13 cellular contexts compared by ENCODE assay signal in the genomic region with DNA sequence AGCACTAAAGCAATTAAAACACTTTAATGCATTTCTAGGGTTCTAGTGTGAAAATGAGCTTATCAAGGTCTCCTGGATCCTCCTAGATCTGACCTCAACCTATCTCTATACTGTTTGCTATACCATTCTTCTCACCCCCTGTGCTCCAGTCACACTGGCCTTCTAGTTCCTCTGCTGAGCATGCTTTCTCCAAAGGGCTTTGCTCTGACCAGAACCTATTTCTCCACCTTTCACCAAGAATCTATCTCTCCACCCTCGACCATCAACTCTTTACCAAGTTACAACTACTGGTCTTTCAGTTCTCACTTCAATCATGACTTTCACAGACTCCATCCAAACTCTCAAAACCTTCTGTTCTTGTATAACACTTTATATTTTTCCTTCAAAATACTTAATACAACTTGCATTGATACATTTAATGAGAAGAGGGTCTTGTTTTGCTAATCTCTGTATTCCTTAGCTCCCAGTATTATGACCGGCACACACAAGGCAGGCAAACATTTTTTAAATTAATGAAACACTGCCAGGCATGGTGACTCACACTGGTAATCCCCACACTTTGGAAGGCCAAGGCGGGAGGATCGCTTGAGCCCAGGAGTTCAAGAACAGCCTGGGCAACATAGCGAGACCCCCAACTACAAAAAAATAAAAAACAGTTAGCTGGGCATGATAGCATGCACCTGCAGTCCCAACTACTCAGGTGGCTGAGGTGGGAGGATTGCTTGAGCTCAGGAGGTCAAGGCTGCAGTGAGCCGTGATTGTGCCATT. TPM values are rescaled to one million over a fixed set of nuclear protein-coding genes. Genes with fewer than 3 reads are reported as not detected.
DNase-seq lines count a peak whose midpoint lies in the region; ATAC-seq, FAIRE-seq and TF ChIP-seq lines count a peak whose summit lies in the region.
"Had no signal": no experiment of that assay in that cellular context is flagged by ENCODE, and none has a peak within 500 bp of the region (broad histone marks: within the 10 kb centered on the region; RNA-seq: fewer than 3 reads in every experiment).

No MANE protein-coding gene starts in this region.

- H2BK120ac ChIP-seq in IMR-90 (ENCODE audit: low read depth, low read length) = no peak overlapping the region

- H3K27me3 Mint-ChIP-seq in neural progenitor cell (ENCODE audit: insufficient read depth, low read depth) = no peaks in the 10 kb centered on the region
- H3K27me3 Mint-ChIP-seq: IgD-negative memory B cell had no signal

- H2AK5ac ChIP-seq in IMR-90 (ENCODE audit: low read depth, low read length) = no peak overlapping the region

- no peak overlapping the region for H2BK20ac ChIP-seq in IMR-90 (ENCODE audit: low read depth, low read length)

- no peak overlapping the region for H3K4me2 ChIP-seq in IMR-90 (ENCODE audit: low read depth, low read length)
- no peak overlapping the region for H3K4me2 ChIP-seq in neural progenitor cell

- TF ChIP-seq POLR2A in GM12891 (IDR thresholded peaks at IDR 0.05; ENCODE audit: low read depth, low read length) (no peak), IMR-90 (IDR thresholded peaks at IDR 0.05; ENCODE audit: low read depth, low read length) (no peak)

- H3K9me3 ChIP-seq in IMR-90 (ENCODE audit: control insufficient read depth, insufficient read depth, low read length) = no peaks in the 10 kb centered on the region
- H3K9me3 ChIP-seq in neural progenitor cell (ENCODE audit: low read depth) = no peaks in the 10 kb centered on the region

- H3K36me3 ChIP-seq in IMR-90 (ENCODE audit: control insufficient read depth, insufficient read depth, low read length) = peaks cover 2% of the 10 kb centered on the region; the same call in 1 of the 2 replicates
- no peaks in the 10 kb centered on the region for H3K36me3 ChIP-seq in neural progenitor cell

- H3K9me3 Mint-ChIP-seq in neural progenitor cell = peaks cover 6% of the 10 kb centered on the region
- H3K9me3 Mint-ChIP-seq: IgD-negative memory B cell, neural crest cell had no signal

- no peak overlapping the region for H2BK5ac ChIP-seq in IMR-90 (ENCODE audit: low read depth, low read length, poor library complexity, severe bottlenecking)

- no peak overlapping the region for H4K91ac ChIP-seq in IMR-90 (ENCODE audit: insufficient read depth, low read depth, low read length)

- ATAC-seq in IMR-90 (ENCODE audit: low read depth) (no peak; the same call in 1 of the 2 replicates), GM18907 (IDR thresholded peaks at IDR 0.05; ENCODE audit: unreplicated experiment) (no peak)

- H3K9me1 ChIP-seq in IMR-90 (ENCODE audit: insufficient read depth, low read length) = peaks cover 6% of the 10 kb centered on the region; the same call in 1 of the 2 replicates

- H4K20me1 ChIP-seq in IMR-90 (ENCODE audit: insufficient read depth, low read length) (peaks cover 71% of the 10 kb centered on the region), neural progenitor cell (ENCODE audit: low read depth) (peaks cover 36% of the 10 kb centered on the region)

- no TSS peak for BruUV-seq in IMR-90 (replicated peaks; lab: Mats Ljungman, UMichigan)

- H3K56ac ChIP-seq in IMR-90 (ENCODE audit: extremely low read depth, insufficient read depth, low read length) = no peak overlapping the region

- no peak overlapping the region for H3K4me3 Mint-ChIP-seq in neural progenitor cell
- H3K4me3 Mint-ChIP-seq: neural crest cell had no signal

- CTCF ChIA-PET in IMR-90 (lab: Yijun Ruan, JAX) = no interaction called here

- H2BK15ac ChIP-seq in IMR-90 (ENCODE audit: low read depth, low read length) = no peak overlapping the region

- dilution Hi-C loops in IMR-90 (cut with HindIII; ENCODE audit: low sequenced_read_pairs, unreplicated experiment) = no loop called here

- no peak for TF ChIP-seq RAD21 in IMR-90 (IDR thresholded peaks at IDR 0.05; ENCODE audit: low read length)

- H3K4ac ChIP-seq in IMR-90 (ENCODE audit: low read depth, low read length) = no peak overlapping the region

- intact Hi-C loops in IMR-90 (cut with micrococcal nuclease) = no loop called here

- H3K36me3 Mint-ChIP-seq in neural progenitor cell = peaks cover 16% of the 10 kb centered on the region
- H3K36me3 Mint-ChIP-seq: IgD-negative memory B cell had no signal

- H3K79me2 ChIP-seq in neural progenitor cell (ENCODE audit: low read depth) = peaks cover 99% of the 10 kb centered on the region

- H3K79me1 ChIP-seq in IMR-90 (ENCODE audit: low read depth in 1 of 2, low read length in 2 of 2) = peaks cover 0 to 50% of the 10 kb centered on the region in 2 experiments; a peak in 3 of 4 replicates

- H3K4me1 Mint-ChIP-seq in neural progenitor cell = no peaks in the 10 kb centered on the region

- H2AK9ac ChIP-seq in IMR-90 (replicated peaks; ENCODE audit: low read depth, low read length, poor library complexity) = no peak overlapping the region

- H2AFZ ChIP-seq in IMR-90 (replicated peaks; ENCODE audit: low read length, poor library complexity) (no peak overlapping the region), neural progenitor cell (replicated peaks) (no peak overlapping the region)

- DNase-seq in GM12891 (ENCODE audit: insufficient read length, low spot score) (no peak), IMR-90 (peak; percentile 59), choroid plexus epithelial cell (ENCODE audit: low read depth) (peak; percentile 47), neural progenitor cell (ENCODE audit: low spot score) (no peak), SIG-M5 (lab: John Stamatoyannopoulos, UW) (no peak), NCI-H1048 (lab: John Stamatoyannopoulos, UW) (no peak)
- no peak for DNase-seq in activated CD4-positive, alpha-beta T cell treated with anti-CD3 and anti-CD28 coated beads for 48 hours
- DNase-seq: activated CD4-positive, alpha-beta T cell treated with anti-CD3 and anti-CD28 coated beads, Interleukin-2, amount 50 U/mL, for 4 hours; caudate nucleus; stimulated activated CD4-positive, alpha-beta T cell treated with anti-CD3 and anti-CD28 coated beads, Interleukin-4, amount 100 ng/mL, for 1 hour had no signal

- H3K18ac ChIP-seq in IMR-90 (ENCODE audit: low read depth, low read length) = no peak overlapping the region

- H3K27ac Mint-ChIP-seq in neural progenitor cell = no peak overlapping the region

- POLR2A ChIA-PET in IMR-90 (lab: Charles Lee; ENCODE audit: unreplicated experiment) = no interaction called here

- H3K9ac ChIP-seq in IMR-90 (ENCODE audit: low read depth, low read length) (no peak overlapping the region), neural progenitor cell (no peak overlapping the region)

- no peak overlapping the region; the same call in 1 of the 2 replicates for H3K23ac ChIP-seq in IMR-90 (ENCODE audit: low read depth, low read length)

- no peaks in the 10 kb centered on the region for H3K27me3 ChIP-seq in IMR-90 (ENCODE audit: control insufficient read depth, insufficient read depth, low read length)
- H3K27me3 ChIP-seq in neural progenitor cell = no peaks in the 10 kb centered on the region

- peak; percentile 33 for FAIRE-seq in GM12891 (lab: Jason Lieb, UNC)

- WGBS in IMR-90 (ENCODE audit: extremely low coverage in 2 of 2, insufficient read length in 1 of 2), 2 experiments = 100% methylated on average over 1 of the region's 6 CpGs; no CpG with 5 or more reads in 1 of the 2 experiments

- no peak overlapping the region for H4K8ac ChIP-seq in IMR-90 (ENCODE audit: low read depth in 2 of 2, low read length in 2 of 2)

- H3K4me3 ChIP-seq in IMR-90 (ENCODE audit: insufficient read depth, low read depth, low read length) (no peak overlapping the region), choroid plexus epithelial cell (ENCODE audit: low read depth, low read length) (no peak overlapping the region), neural progenitor cell (no peak overlapping the region)

- no peak overlapping the region for H3K27ac ChIP-seq in IMR-90 (ENCODE audit: insufficient read depth, low read length)
- H3K27ac ChIP-seq in neural progenitor cell = peak overlapping the region; percentile 39

- H4K5ac ChIP-seq in IMR-90 (ENCODE audit: low read depth, low read length) = no peak overlapping the region

- TF ChIP-seq CTCF in IMR-90 (conservative IDR thresholded peaks at IDR 0.05; ENCODE audit: low read depth, low read length) (no peak), choroid plexus epithelial cell (conservative IDR thresholded peaks at IDR 0.05; ENCODE audit: low read depth, low read length) (no peak), neural progenitor cell (IDR thresholded peaks at IDR 0.05) (no peak)

- H3K4me1 ChIP-seq in IMR-90 (ENCODE audit: control insufficient read depth, insufficient read depth, low read length) (peaks cover 3% of the 10 kb centered on the region; the same call in 1 of the 2 replicates), neural progenitor cell (no peaks in the 10 kb centered on the region)

- no peaks in the 10 kb centered on the region for H3F3A ChIP-seq in neural progenitor cell (ENCODE audit: low read depth)

- H3K14ac ChIP-seq in IMR-90 (replicated peaks; ENCODE audit: low read depth, low read length) = peak overlapping the region; percentile 6; the same call in 1 of the 2 replicates

- in situ Hi-C loops in IMR-90 (cut with MboI; ENCODE audit: low sequenced_read_pairs) = no loop called here

TF ChIP-seq in GM12891, 5 proteins besides CTCF, POLR2A, EP300 and RAD21:
- TF ChIP-seq PAX5 (IDR thresholded peaks at IDR 0.05; ENCODE audit: insufficient read depth, low read length, severe bottlenecking) = no peak
- no peak for TF ChIP-seq POU2F2 (IDR thresholded peaks at IDR 0.05; ENCODE audit: low read depth, low read length)
- no peak for TF ChIP-seq SPI1 (IDR thresholded peaks at IDR 0.05; ENCODE audit: low read depth, low read length)
- TF ChIP-seq POLR2AphosphoS5 (IDR thresholded peaks at IDR 0.05; ENCODE audit: low read depth, low read length) = no peak
- TF ChIP-seq TAF1 (IDR thresholded peaks at IDR 0.05; ENCODE audit: low read depth, low read length) = no peak

TF ChIP-seq in IMR-90, 13 proteins besides CTCF, POLR2A, EP300 and RAD21:
- 0 out of 2 replicates have a peak, but pooled peaks have one; percentile 6 for TF ChIP-seq FOS (IDR thresholded peaks at IDR 0.05; ENCODE audit: low read depth, low read length)
- TF ChIP-seq USF2 (IDR thresholded peaks at IDR 0.05; ENCODE audit: low read depth, low read length) = no peak
- no peak for TF ChIP-seq MAZ (IDR thresholded peaks at IDR 0.05; ENCODE audit: borderline replicate concordance, low read depth, low read length)
- no peak for TF ChIP-seq SMC3 (IDR thresholded peaks at IDR 0.05; ENCODE audit: low read depth, low read length)

RNA-seq across cellular contexts. Expression of gene PPP1R12A, which starts 22.8 kb away (rescaled TPM):
- 27.2 TPM for polyA plus RNA-seq in GM12891 (2012; ENCODE audit: low read depth, missing spikeins)
- 112 and 204 TPM in 2 replicates for total RNA-seq in IMR-90 (2012; rRNA removed)
- 43.8 and 47.7 TPM in 2 replicates for polyA plus RNA-seq in IMR-90 (2012; rRNA removed)
- 8.5 and 8.9 TPM in 2 replicates for polyA plus RNA-seq in IMR-90 (2012; cell fraction: cytosol; rRNA removed)
- polyA plus RNA-seq in IMR-90 (2012; cell fraction: nucleus; rRNA removed; ENCODE audit: low replicate concordance) = 23.8 and 84.0 TPM in 2 replicates
- total RNA-seq in neural progenitor cell (ENCODE audit: low replicate concordance) = 63.2 and 86.7 TPM in 2 replicates

Comparison
In these comparisons a context has a peak if more than half of its experiments do, and no peak if none do; other contexts are left out.
1. DNase-seq: peak in IMR-90 (single experiment) and choroid plexus epithelial cell (single experiment); none in GM12891 (single experiment), neural progenitor cell (single experiment), SIG-M5 (single experiment), activated CD4-positive, alpha-beta T cell treated with anti-CD3 and anti-CD28 coated beads for 48 hours (single experiment) and NCI-H1048 (single experiment).